1 cellular context compared by ENCODE assay signal in the genomic region with DNA sequence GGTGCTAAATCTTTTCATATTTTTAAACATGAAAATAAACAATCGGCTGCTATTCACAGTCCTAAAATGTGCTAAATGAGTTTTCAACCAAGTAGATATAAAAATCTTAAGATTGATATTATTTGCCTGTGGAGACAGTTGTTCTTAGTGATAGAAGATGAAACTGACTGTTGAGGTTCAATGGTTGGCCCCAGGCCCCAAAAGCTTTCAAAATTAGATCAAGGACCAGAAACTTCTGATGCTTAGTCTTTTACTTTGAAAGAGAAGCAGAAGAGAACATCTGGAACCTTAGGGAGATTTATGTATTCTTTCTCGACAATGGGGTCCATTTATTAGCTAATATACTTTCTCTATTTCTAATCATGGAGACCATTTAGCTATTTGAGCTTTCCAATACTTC.
TF ChIP-seq lines count a peak whose summit lies in the region.

No MANE protein-coding gene starts in this region.

TF ChIP-seq in HCT116, 20 proteins besides CTCF, POLR2A, EP300 and RAD21 (continued from another document):
- TF ChIP-seq, protein P1, sequence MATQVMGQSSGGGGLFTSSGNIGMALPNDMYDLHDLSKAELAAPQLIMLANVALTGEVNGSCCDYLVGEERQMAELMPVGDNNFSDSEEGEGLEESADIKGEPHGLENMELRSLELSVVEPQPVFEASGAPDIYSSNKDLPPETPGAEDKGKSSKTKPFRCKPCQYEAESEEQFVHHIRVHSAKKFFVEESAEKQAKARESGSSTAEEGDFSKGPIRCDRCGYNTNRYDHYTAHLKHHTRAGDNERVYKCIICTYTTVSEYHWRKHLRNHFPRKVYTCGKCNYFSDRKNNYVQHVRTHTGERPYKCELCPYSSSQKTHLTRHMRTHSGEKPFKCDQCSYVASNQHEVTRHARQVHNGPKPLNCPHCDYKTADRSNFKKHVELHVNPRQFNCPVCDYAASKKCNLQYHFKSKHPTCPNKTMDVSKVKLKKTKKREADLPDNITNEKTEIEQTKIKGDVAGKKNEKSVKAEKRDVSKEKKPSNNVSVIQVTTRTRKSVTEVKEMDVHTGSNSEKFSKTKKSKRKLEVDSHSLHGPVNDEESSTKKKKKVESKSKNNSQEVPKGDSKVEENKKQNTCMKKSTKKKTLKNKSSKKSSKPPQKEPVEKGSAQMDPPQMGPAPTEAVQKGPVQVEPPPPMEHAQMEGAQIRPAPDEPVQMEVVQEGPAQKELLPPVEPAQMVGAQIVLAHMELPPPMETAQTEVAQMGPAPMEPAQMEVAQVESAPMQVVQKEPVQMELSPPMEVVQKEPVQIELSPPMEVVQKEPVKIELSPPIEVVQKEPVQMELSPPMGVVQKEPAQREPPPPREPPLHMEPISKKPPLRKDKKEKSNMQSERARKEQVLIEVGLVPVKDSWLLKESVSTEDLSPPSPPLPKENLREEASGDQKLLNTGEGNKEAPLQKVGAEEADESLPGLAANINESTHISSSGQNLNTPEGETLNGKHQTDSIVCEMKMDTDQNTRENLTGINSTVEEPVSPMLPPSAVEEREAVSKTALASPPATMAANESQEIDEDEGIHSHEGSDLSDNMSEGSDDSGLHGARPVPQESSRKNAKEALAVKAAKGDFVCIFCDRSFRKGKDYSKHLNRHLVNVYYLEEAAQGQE (IDR thresholded peaks at IDR 0.05; ENCODE audit: low read depth) = no peak
- no peak for TF ChIP-seq ELF1 (IDR thresholded peaks at IDR 0.05; ENCODE audit: borderline replicate concordance, low read depth)
- TF ChIP-seq, protein P2, sequence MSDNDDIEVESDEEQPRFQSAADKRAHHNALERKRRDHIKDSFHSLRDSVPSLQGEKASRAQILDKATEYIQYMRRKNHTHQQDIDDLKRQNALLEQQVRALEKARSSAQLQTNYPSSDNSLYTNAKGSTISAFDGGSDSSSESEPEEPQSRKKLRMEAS (IDR thresholded peaks at IDR 0.05) = no peak
- TF ChIP-seq TCF7L2 (IDR thresholded peaks at IDR 0.05; ENCODE audit: borderline replicate concordance, extremely low read depth, insufficient read depth, insufficient read length) = no peak
- TF ChIP-seq, protein P3, sequence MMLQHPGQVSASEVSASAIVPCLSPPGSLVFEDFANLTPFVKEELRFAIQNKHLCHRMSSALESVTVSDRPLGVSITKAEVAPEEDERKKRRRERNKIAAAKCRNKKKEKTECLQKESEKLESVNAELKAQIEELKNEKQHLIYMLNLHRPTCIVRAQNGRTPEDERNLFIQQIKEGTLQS (IDR thresholded peaks at IDR 0.05) = no peak
- no peak for TF ChIP-seq EZH2phosphoT487 (IDR thresholded peaks at IDR 0.05; ENCODE audit: borderline replicate concordance)
- no peak for TF ChIP-seq CBX3 (IDR thresholded peaks at IDR 0.05; ENCODE audit: low read depth)
- no peak for TF ChIP-seq POLR2AphosphoS5 (IDR thresholded peaks at IDR 0.05; ENCODE audit: low read depth, low read length)
